Comparison of ENCODE assay signal across 2 cellular contexts in genomic region chr20:62633571-62634329, GRCh38.
TF ChIP-seq lines count a peak whose summit lies in the region.

No MANE protein-coding gene starts in this region.

TF ChIP-seq in HepG2, 621 proteins besides CTCF, POLR2A, EP300 and RAD21:
- TF ChIP-seq ZMYM3 (CRISPR knock-in tag; IDR thresholded peaks at IDR 0.05): 0 out of 2 replicates have a peak, but pooled peaks have one; percentile 4
- TF ChIP-seq ZFP62 (CRISPR knock-in tag; IDR thresholded peaks at IDR 0.05): no peak
- no peak for TF ChIP-seq NFIB (CRISPR knock-in tag; IDR thresholded peaks at IDR 0.05; ENCODE audit: borderline replicate concordance)
- TF ChIP-seq, protein P1, sequence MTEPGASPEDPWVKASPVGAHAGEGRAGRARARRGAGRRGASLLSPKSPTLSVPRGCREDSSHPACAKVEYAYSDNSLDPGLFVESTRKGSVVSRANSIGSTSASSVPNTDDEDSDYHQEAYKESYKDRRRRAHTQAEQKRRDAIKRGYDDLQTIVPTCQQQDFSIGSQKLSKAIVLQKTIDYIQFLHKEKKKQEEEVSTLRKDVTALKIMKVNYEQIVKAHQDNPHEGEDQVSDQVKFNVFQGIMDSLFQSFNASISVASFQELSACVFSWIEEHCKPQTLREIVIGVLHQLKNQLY (CRISPR knock-in tag; IDR thresholded peaks at IDR 0.05): no peak
- 0 out of 2 replicates have a peak, but pooled peaks have one; percentile 3 for TF ChIP-seq ZNF430 (CRISPR knock-in tag; IDR thresholded peaks at IDR 0.05)
- TF ChIP-seq RFXANK (CRISPR knock-in tag; IDR thresholded peaks at IDR 0.05): no peak
- no peak for TF ChIP-seq ZNF225 (CRISPR knock-in tag; IDR thresholded peaks at IDR 0.05)
- no peak for TF ChIP-seq MED1 (CRISPR knock-in tag; IDR thresholded peaks at IDR 0.05)
- no peak for TF ChIP-seq ZNF780A (CRISPR knock-in tag; IDR thresholded peaks at IDR 0.05)
- no peak for TF ChIP-seq MIXL1 (CRISPR knock-in tag; IDR thresholded peaks at IDR 0.05)
- peak; percentile 25; the same call in 1 of the 2 replicates for TF ChIP-seq ZFX (CRISPR knock-in tag; IDR thresholded peaks at IDR 0.05; ENCODE audit: low read depth)
- TF ChIP-seq ZNF142 (CRISPR knock-in tag; IDR thresholded peaks at IDR 0.05): 0 out of 2 replicates have a peak, but pooled peaks have one; percentile 25
- TF ChIP-seq FOXP1 (IDR thresholded peaks at IDR 0.05): no peak
- no peak for TF ChIP-seq FOXP1 (CRISPR knock-in tag; IDR thresholded peaks at IDR 0.05)
- TF ChIP-seq LCORL (IDR thresholded peaks at IDR 0.05): no peak
- 0 out of 2 replicates have a peak, but pooled peaks have one; percentile 20 for TF ChIP-seq LCORL (CRISPR knock-in tag; IDR thresholded peaks at IDR 0.05)
- 0 out of 2 replicates have a peak, but pooled peaks have one; percentile 18 for TF ChIP-seq FOXA3 (CRISPR knock-in tag; IDR thresholded peaks at IDR 0.05)
TF ChIP-seq in HepG2: peak in this region for 6.

TF ChIP-seq in K562, 482 proteins besides CTCF, POLR2A, EP300 and RAD21:
- TF ChIP-seq BDP1 (IDR thresholded peaks at IDR 0.05; ENCODE audit: insufficient read depth, insufficient read length): no peak
- no peak for TF ChIP-seq RNF2 (IDR thresholded peaks at IDR 0.05)
- no peak for TF ChIP-seq ZNF75A (CRISPR knock-in tag; IDR thresholded peaks at IDR 0.05)
- no peak for TF ChIP-seq POLR2AphosphoS2 (IDR thresholded peaks at IDR 0.05; ENCODE audit: low read length)
- TF ChIP-seq RFX5 (IDR thresholded peaks at IDR 0.05; ENCODE audit: low read depth, low read length): no peak
